Comparison of ENCODE assay signal across 8 cellular contexts in genomic region chr9:128818099-128818838, GRCh38. TPM values are rescaled to one million over a fixed set of nuclear protein-coding genes. Genes with fewer than 3 reads are reported as not detected.
DNase-seq lines count a peak whose midpoint lies in the region; ATAC-seq, FAIRE-seq and TF ChIP-seq lines count a peak whose summit lies in the region.

TSS of gene ENDOG (plus strand) at chr9:128818500. CDS start at chr9:128818685, 185 bp downstream.

- peak; percentile 91 for TF ChIP-seq POLR2A in GM19099 (IDR thresholded peaks at IDR 0.05; ENCODE audit: extremely low read depth, insufficient read length, low read depth)

- H3K27ac Mint-ChIP-seq in chondrocyte (ENCODE audit: unreplicated experiment) = peak within 1 kb of the TSS; percentile 90

- intact Hi-C loops in kidney (cut with DNase I) = no loop called here

- H3K9ac ChIP-seq in kidney (ENCODE audit: low read length in 2 of 2) = peak within 1 kb of the TSS; percentile 24 to 51

- peak within 1 kb of the TSS; percentile 79 for H3K4me3 ChIP-seq in BE2C (ENCODE audit: low read depth, low read length)
- peak within 1 kb of the TSS; percentile 67 to 69 for H3K4me3 ChIP-seq in kidney (ENCODE audit: low read length in 2 of 2)

- TF ChIP-seq CTCF in BE2C (IDR thresholded peaks at IDR 0.05; ENCODE audit: low read depth, low read length) (peak; percentile 96), chondrocyte (IDR thresholded peaks at IDR 0.05) (peak; percentile 87), kidney (IDR thresholded peaks at IDR 0.05; ENCODE audit: borderline replicate concordance, extremely low read depth, insufficient read depth) (peak; percentile 94)

- DNase-seq in BE2C (peak; percentile 98), NCI-H510A treated with DMSO at 0.1 percent for 48 hours (lab: John Stamatoyannopoulos, UW) (peak; percentile 97), chondrocyte (ENCODE audit: low spot score) (peak; percentile 98), kidney (peak; percentile 99)
- DNase-seq in activated CD4-positive, alpha-beta T cell treated with anti-CD3 and anti-CD28 coated beads for 24 hours (ENCODE audit: low read depth in 2 of 2) = peak; percentile 95 to 98
- DNase-seq in stimulated activated CD4-positive, alpha-beta T cell treated with anti-CD3 and anti-CD28 coated beads, Interleukin-15, amount 100 ng/mL, for 24 hours = peak; percentile 99

- H3K9me3 ChIP-seq in BE2C = no peaks in the 10 kb centered on the region
- H3K9me3 ChIP-seq in kidney (ENCODE audit: control insufficient read depth in 1 of 2, low read length in 2 of 2) = no peaks in the 10 kb centered on the region

- H3K4me1 ChIP-seq in BE2C (peaks cover 5% of the 10 kb centered on the region), kidney (ENCODE audit: control insufficient read depth in 1 of 2, insufficient read depth in 1 of 2, low read depth in 1 of 2, low read length in 2 of 2) (peaks cover 4 to 12% of the 10 kb centered on the region in 2 donors)

- FAIRE-seq in kidney (lab: Jason Lieb, UNC) = no peak

- H3K36me3 Mint-ChIP-seq in chondrocyte (ENCODE audit: low read depth) = peaks cover 5% of the 10 kb centered on the region

- H3K9me3 Mint-ChIP-seq in chondrocyte (ENCODE audit: low read depth) = no peaks in the 10 kb centered on the region

- H3K27me3 Mint-ChIP-seq in chondrocyte (ENCODE audit: low read depth) = no peaks in the 10 kb centered on the region

- H3K4me3 Mint-ChIP-seq in chondrocyte (ENCODE audit: unreplicated experiment) = peak within 1 kb of the TSS; percentile 74

- H3K27ac ChIP-seq in kidney (ENCODE audit: low read depth in 2 of 2, low read length in 2 of 2) = peak within 1 kb of the TSS; percentile 84 to 86

- H3K36me3 ChIP-seq in BE2C = peaks cover 30% of the 10 kb centered on the region
- peaks cover 0 to 11% of the 10 kb centered on the region in 2 donors for H3K36me3 ChIP-seq in kidney (ENCODE audit: control insufficient read depth in 1 of 2, insufficient read depth in 2 of 2, low read length in 2 of 2)

- peaks cover 11% of the 10 kb centered on the region for H3K4me1 Mint-ChIP-seq in chondrocyte (ENCODE audit: low read depth)

- no peaks in the 10 kb centered on the region for H3K27me3 ChIP-seq in BE2C

- peak; percentile 83 for ATAC-seq in HG03439 (IDR thresholded peaks at IDR 0.05; ENCODE audit: unreplicated experiment)

RNA-seq across cellular contexts. Expression of gene ENDOG, which starts in this region (rescaled TPM):
- polyA plus RNA-seq in BE2C (2012; ENCODE audit: insufficient read depth, insufficient read length, low read depth) = 7.9 TPM
- total RNA-seq in chondrocyte (22.3 to 24.6 TPM (median 23.1 TPM) in 3 replicates), kidney (20.6 TPM)
- 59.9 TPM for polyA plus RNA-seq in kidney (ENCODE audit: insufficient read depth, low read depth, low replicate concordance)

Comparison
In these comparisons a context has a peak if more than half of its experiments do, and no peak if none do; other contexts are left out.
1. Peak in every context shown above with its lines: DNase-seq, ATAC-seq, H3K4me3 ChIP-seq and H3K27ac ChIP-seq.